ENCODE assay signal across 18 cellular contexts in the genomic region with DNA sequence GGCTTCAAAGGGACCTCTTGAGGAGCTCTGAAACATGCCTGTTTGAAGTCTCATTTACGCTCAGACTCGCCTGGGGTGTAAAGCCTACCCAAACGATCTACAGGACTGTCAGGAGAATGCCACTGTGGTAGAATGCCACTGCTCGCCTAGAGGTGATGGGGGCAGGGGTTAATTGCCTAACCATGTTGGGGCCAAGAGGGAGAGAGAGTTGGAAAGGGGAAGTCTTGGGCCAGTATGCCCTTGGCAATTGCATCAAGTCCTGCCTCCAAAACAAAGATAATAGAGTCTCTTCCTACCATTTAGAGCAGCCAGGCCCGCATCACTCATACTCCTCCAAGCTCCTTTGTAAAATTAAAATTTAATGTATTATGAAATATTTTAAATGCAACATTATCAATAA.
"Had no signal": no experiment of that assay in that cellular context is flagged by ENCODE, and none has a peak within 500 bp of the region (broad histone marks: within the 10 kb centered on the region; RNA-seq: fewer than 3 reads in every experiment).

No MANE protein-coding gene starts in this region.

- DNase-seq: activated CD4-positive, alpha-beta memory T cell treated with anti-CD3 and anti-CD28 coated beads, Interleukin-2, amount 10 ng/mL, durations not matched to agents 7 days and 5 days; activated CD4-positive, alpha-beta T cell treated with anti-CD3 and anti-CD28 coated beads for 48 hours; activated CD4-positive, CD25-positive, alpha-beta regulatory T cell; activated CD8-positive, alpha-beta memory T cell treated with anti-CD3 and anti-CD28 coated beads, Interleukin-2, amount 10 ng/mL, durations not matched to agents 7 days and 5 days; activated naive CD4-positive, alpha-beta T cell; activated naive CD8-positive, alpha-beta T cell treated with anti-CD3 and anti-CD28 coated beads for 36 hours; amniotic stem cell; effector CD4-positive, alpha-beta T cell; gastrocnemius medialis; head of caudate nucleus; kidney; mammary epithelial cell; naive B cell; transverse colon had no signal

- H3K9me3 ChIP-seq: gastrocnemius medialis, transverse colon had no signal

- H3K36me3 ChIP-seq: gastrocnemius medialis, neural progenitor cell, transverse colon had no signal

- H3K27me3 ChIP-seq: gastrocnemius medialis, neural progenitor cell, transverse colon had no signal

- H3K9me3 Mint-ChIP-seq: activated CD4-positive, alpha-beta memory T cell treated with anti-CD3 and anti-CD28 coated beads, Interleukin-2, amount 10 ng/mL, durations not matched to agents 7 days and 5 days; activated naive CD8-positive, alpha-beta T cell treated with anti-CD3 and anti-CD28 coated beads for 36 hours; activated T-helper 17 cell treated with anti-CD3 and anti-CD28 coated beads, Interleukin-2, amount 50 U/mL, for 72 hours; naive B cell; neural progenitor cell; stimulated activated naive CD8-positive, alpha-beta T cell treated with anti-CD3 and anti-CD28 coated beads, Interleukin-15, Interleukin-2, amounts not matched to agents 100 ng/mL and 50 ng/mL, for 24 hours had no signal

- H3K4me1 Mint-ChIP-seq: activated CD4-positive, alpha-beta memory T cell treated with anti-CD3 and anti-CD28 coated beads, Interleukin-2, amount 10 ng/mL, durations not matched to agents 7 days and 5 days; activated CD8-positive, alpha-beta memory T cell treated with anti-CD3 and anti-CD28 coated beads, Interleukin-2, amount 10 ng/mL, durations not matched to agents 7 days and 5 days; activated naive CD8-positive, alpha-beta T cell treated with anti-CD3 and anti-CD28 coated beads for 36 hours; activated T-helper 17 cell treated with anti-CD3 and anti-CD28 coated beads, Interleukin-2, amount 50 U/mL, for 72 hours; naive B cell had no signal

- H3K4me3 Mint-ChIP-seq: activated CD4-positive, alpha-beta memory T cell treated with anti-CD3 and anti-CD28 coated beads, Interleukin-2, amount 10 ng/mL, durations not matched to agents 7 days and 5 days; activated CD8-positive, alpha-beta memory T cell treated with anti-CD3 and anti-CD28 coated beads, Interleukin-2, amount 10 ng/mL, durations not matched to agents 7 days and 5 days; activated naive CD8-positive, alpha-beta T cell treated with anti-CD3 and anti-CD28 coated beads for 36 hours; activated T-helper 17 cell treated with anti-CD3 and anti-CD28 coated beads, Interleukin-2, amount 50 U/mL, for 72 hours; naive B cell; neural progenitor cell; stimulated activated naive CD8-positive, alpha-beta T cell treated with anti-CD3 and anti-CD28 coated beads, Interleukin-15, Interleukin-2, amounts not matched to agents 100 ng/mL and 50 ng/mL, for 24 hours had no signal

- H3K27ac ChIP-seq: gastrocnemius medialis, neural progenitor cell, transverse colon had no signal

- FAIRE-seq: kidney had no signal

- H3K27me3 Mint-ChIP-seq: activated CD4-positive, alpha-beta memory T cell treated with anti-CD3 and anti-CD28 coated beads, Interleukin-2, amount 10 ng/mL, durations not matched to agents 7 days and 5 days; activated CD8-positive, alpha-beta memory T cell treated with anti-CD3 and anti-CD28 coated beads, Interleukin-2, amount 10 ng/mL, durations not matched to agents 7 days and 5 days; activated naive CD8-positive, alpha-beta T cell treated with anti-CD3 and anti-CD28 coated beads for 36 hours; activated T-helper 17 cell treated with anti-CD3 and anti-CD28 coated beads, Interleukin-2, amount 50 U/mL, for 72 hours; naive B cell; progenitor cell of endocrine pancreas; stimulated activated naive CD8-positive, alpha-beta T cell treated with anti-CD3 and anti-CD28 coated beads, Interleukin-15, Interleukin-2, amounts not matched to agents 100 ng/mL and 50 ng/mL, for 24 hours had no signal

- H3K36me3 Mint-ChIP-seq: naive B cell, neural progenitor cell had no signal

- H3K27ac Mint-ChIP-seq: activated CD4-positive, alpha-beta memory T cell treated with anti-CD3 and anti-CD28 coated beads, Interleukin-2, amount 10 ng/mL, durations not matched to agents 7 days and 5 days; activated CD8-positive, alpha-beta memory T cell treated with anti-CD3 and anti-CD28 coated beads, Interleukin-2, amount 10 ng/mL, durations not matched to agents 7 days and 5 days; activated naive CD8-positive, alpha-beta T cell treated with anti-CD3 and anti-CD28 coated beads for 36 hours; activated T-helper 17 cell treated with anti-CD3 and anti-CD28 coated beads, Interleukin-2, amount 50 U/mL, for 72 hours; neural progenitor cell; progenitor cell of endocrine pancreas; stimulated activated naive CD8-positive, alpha-beta T cell treated with anti-CD3 and anti-CD28 coated beads, Interleukin-15, Interleukin-2, amounts not matched to agents 100 ng/mL and 50 ng/mL, for 24 hours had no signal

- H3K4me1 ChIP-seq: gastrocnemius medialis, neural progenitor cell had no signal

- H2AFZ ChIP-seq: neural progenitor cell had no signal

- H3K4me3 ChIP-seq: gastrocnemius medialis, neural progenitor cell, transverse colon had no signal

- H3K4me2 ChIP-seq: neural progenitor cell had no signal
